Comparison of ENCODE assay signal across 1 cellular context in genomic region chrX:137651647-137652046, GRCh38.
TF ChIP-seq lines count a peak whose summit lies in the region.

No MANE protein-coding gene starts in this region.

TF ChIP-seq in GM23338, 12 proteins besides CTCF, POLR2A, EP300 and RAD21:
- no peak for TF ChIP-seq POLR2AphosphoS5 (IDR thresholded peaks at IDR 0.05; ENCODE audit: low read depth)
- TF ChIP-seq, protein P1, sequence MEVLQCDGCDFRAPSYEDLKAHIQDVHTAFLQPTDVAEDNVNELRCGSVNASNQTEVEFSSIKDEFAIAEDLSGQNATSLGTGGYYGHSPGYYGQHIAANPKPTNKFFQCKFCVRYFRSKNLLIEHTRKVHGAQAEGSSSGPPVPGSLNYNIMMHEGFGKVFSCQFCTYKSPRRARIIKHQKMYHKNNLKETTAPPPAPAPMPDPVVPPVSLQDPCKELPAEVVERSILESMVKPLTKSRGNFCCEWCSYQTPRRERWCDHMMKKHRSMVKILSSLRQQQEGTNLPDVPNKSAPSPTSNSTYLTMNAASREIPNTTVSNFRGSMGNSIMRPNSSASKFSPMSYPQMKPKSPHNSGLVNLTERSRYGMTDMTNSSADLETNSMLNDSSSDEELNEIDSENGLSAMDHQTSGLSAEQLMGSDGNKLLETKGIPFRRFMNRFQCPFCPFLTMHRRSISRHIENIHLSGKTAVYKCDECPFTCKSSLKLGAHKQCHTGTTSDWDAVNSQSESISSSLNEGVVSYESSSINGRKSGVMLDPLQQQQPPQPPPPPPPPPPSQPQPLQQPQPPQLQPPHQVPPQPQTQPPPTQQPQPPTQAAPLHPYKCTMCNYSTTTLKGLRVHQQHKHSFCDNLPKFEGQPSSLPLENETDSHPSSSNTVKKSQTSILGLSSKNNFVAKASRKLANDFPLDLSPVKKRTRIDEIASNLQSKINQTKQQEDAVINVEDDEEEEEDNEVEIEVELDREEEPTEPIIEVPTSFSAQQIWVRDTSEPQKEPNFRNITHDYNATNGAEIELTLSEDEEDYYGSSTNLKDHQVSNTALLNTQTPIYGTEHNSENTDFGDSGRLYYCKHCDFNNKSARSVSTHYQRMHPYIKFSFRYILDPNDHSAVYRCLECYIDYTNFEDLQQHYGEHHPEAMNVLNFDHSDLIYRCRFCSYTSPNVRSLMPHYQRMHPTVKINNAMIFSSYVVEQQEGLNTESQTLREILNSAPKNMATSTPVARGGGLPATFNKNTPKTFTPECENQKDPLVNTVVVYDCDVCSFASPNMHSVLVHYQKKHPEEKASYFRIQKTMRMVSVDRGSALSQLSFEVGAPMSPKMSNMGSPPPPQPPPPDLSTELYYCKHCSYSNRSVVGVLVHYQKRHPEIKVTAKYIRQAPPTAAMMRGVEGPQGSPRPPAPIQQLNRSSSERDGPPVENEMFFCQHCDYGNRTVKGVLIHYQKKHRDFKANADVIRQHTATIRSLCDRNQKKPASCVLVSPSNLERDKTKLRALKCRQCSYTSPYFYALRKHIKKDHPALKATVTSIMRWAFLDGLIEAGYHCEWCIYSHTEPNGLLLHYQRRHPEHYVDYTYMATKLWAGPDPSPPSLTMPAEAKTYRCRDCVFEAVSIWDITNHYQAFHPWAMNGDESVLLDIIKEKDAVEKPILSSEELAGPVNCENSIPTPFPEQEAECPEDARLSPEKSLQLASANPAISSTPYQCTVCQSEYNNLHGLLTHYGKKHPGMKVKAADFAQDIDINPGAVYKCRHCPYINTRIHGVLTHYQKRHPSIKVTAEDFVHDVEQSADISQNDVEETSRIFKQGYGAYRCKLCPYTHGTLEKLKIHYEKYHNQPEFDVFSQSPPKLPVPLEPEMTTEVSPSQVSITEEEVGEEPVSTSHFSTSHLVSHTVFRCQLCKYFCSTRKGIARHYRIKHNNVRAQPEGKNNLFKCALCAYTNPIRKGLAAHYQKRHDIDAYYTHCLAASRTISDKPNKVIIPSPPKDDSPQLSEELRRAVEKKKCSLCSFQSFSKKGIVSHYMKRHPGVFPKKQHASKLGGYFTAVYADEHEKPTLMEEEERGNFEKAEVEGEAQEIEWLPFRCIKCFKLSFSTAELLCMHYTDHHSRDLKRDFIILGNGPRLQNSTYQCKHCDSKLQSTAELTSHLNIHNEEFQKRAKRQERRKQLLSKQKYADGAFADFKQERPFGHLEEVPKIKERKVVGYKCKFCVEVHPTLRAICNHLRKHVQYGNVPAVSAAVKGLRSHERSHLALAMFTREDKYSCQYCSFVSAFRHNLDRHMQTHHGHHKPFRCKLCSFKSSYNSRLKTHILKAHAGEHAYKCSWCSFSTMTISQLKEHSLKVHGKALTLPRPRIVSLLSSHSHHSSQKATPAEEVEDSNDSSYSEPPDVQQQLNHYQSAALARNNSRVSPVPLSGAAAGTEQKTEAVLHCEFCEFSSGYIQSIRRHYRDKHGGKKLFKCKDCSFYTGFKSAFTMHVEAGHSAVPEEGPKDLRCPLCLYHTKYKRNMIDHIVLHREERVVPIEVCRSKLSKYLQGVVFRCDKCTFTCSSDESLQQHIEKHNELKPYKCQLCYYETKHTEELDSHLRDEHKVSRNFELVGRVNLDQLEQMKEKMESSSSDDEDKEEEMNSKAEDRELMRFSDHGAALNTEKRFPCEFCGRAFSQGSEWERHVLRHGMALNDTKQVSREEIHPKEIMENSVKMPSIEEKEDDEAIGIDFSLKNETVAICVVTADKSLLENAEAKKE (CRISPR knock-in tag; IDR thresholded peaks at IDR 0.05), result no peak
- TF ChIP-seq JUNB (IDR thresholded peaks at IDR 0.05; ENCODE audit: unreplicated experiment), result no peak
- TF ChIP-seq CREB1 (CRISPR knock-in tag; IDR thresholded peaks at IDR 0.05; ENCODE audit: low read depth), result no peak
- TF ChIP-seq EZH2 (IDR thresholded peaks at IDR 0.05; ENCODE audit: low read depth, unreplicated experiment), result no peak
- TF ChIP-seq STAT1 (IDR thresholded peaks at IDR 0.05; ENCODE audit: unreplicated experiment), result no peak
- no peak for TF ChIP-seq ETS1 (IDR thresholded peaks at IDR 0.05)
- TF ChIP-seq NANOG (IDR thresholded peaks at IDR 0.05; ENCODE audit: borderline replicate concordance), result no peak
- no peak for TF ChIP-seq REST (IDR thresholded peaks at IDR 0.05; ENCODE audit: unreplicated experiment)
- TF ChIP-seq ZNF331 (CRISPR knock-in tag; IDR thresholded peaks at IDR 0.05; ENCODE audit: low read depth), result no peak
- TF ChIP-seq ZNF114 (CRISPR knock-in tag; IDR thresholded peaks at IDR 0.05), result no peak
- no peak for TF ChIP-seq EZH2phosphoT487 (IDR thresholded peaks at IDR 0.05; ENCODE audit: unreplicated experiment)
